In genomic region chr2:773256-774160, GRCh38 we compare ENCODE assay signal across 24 cellular contexts.
DNase-seq lines count a peak whose midpoint lies in the region; ATAC-seq and TF ChIP-seq lines count a peak whose summit lies in the region.
"Had no signal": no experiment of that assay in that cellular context is flagged by ENCODE, and none has a peak within 500 bp of the region (broad histone marks: within the 10 kb centered on the region; RNA-seq: fewer than 3 reads in every experiment).

No MANE protein-coding gene starts in this region.

- peaks cover 3% of the 10 kb centered on the region for H3K27me3 Mint-ChIP-seq in stimulated activated naive CD8-positive, alpha-beta T cell treated with anti-CD3 and anti-CD28 coated beads, Interleukin-15, Interleukin-2, amounts not matched to agents 100 ng/mL and 50 ng/mL, for 24 hours
- H3K27me3 Mint-ChIP-seq in natural killer cell (ENCODE audit: low read depth in 2 of 2): peaks cover 1 to 21% of the 10 kb centered on the region in 2 donors

- no peak overlapping the region for H3K23ac ChIP-seq in mesendoderm (ENCODE audit: low read length)

- no peaks in the 10 kb centered on the region for H3K79me2 ChIP-seq in mesendoderm (ENCODE audit: control insufficient read depth, insufficient read depth, low read length)

- no peak overlapping the region for H3K4ac ChIP-seq in mesendoderm (ENCODE audit: low read depth, low read length)

- no peak overlapping the region for H2AK5ac ChIP-seq in mesendoderm (ENCODE audit: low read length)

- no peak for ATAC-seq in stimulated activated naive CD8-positive, alpha-beta T cell treated with anti-CD3 and anti-CD28 coated beads, Interleukin-15, Interleukin-2, amounts not matched to agents 100 U/mL and 50 U/mL, for 24 hours
- no peak for ATAC-seq in HG03571 (IDR thresholded peaks at IDR 0.05; ENCODE audit: unreplicated experiment)
- no peak for ATAC-seq in natural killer cell
- ATAC-seq: T-cell had no signal

- peak overlapping the region; percentile 31 for H3K27ac Mint-ChIP-seq in stimulated activated naive CD8-positive, alpha-beta T cell treated with anti-CD3 and anti-CD28 coated beads, Interleukin-15, Interleukin-2, amounts not matched to agents 100 ng/mL and 50 ng/mL, for 24 hours
- no peak overlapping the region for H3K27ac Mint-ChIP-seq in natural killer cell
- H3K27ac Mint-ChIP-seq: CD4-positive, alpha-beta T cell; T-cell had no signal

- H3K9me3 Mint-ChIP-seq in stimulated activated naive CD8-positive, alpha-beta T cell treated with anti-CD3 and anti-CD28 coated beads, Interleukin-15, Interleukin-2, amounts not matched to agents 100 ng/mL and 50 ng/mL, for 24 hours: peaks cover 7% of the 10 kb centered on the region
- H3K9me3 Mint-ChIP-seq in natural killer cell: no peaks in the 10 kb centered on the region
- H3K9me3 Mint-ChIP-seq: CD4-positive, alpha-beta T cell; T-cell had no signal

- H3K36me3 ChIP-seq in HUES6 (ENCODE audit: control insufficient read depth, insufficient read depth, low read length) (no peaks in the 10 kb centered on the region), mesendoderm (ENCODE audit: control insufficient read depth, insufficient read depth, low read length) (no peaks in the 10 kb centered on the region)
- H3K36me3 ChIP-seq: BLaER1, Peyer's patch, SJCRH30 had no signal

- peak overlapping the region; percentile 56 for H3K56ac ChIP-seq in mesendoderm (ENCODE audit: low read length)

- peaks cover 14% of the 10 kb centered on the region for H3K4me1 Mint-ChIP-seq in stimulated activated naive CD8-positive, alpha-beta T cell treated with anti-CD3 and anti-CD28 coated beads, Interleukin-15, Interleukin-2, amounts not matched to agents 100 ng/mL and 50 ng/mL, for 24 hours (ENCODE audit: low read depth)
- peaks cover 18 to 22% of the 10 kb centered on the region in 2 donors for H3K4me1 Mint-ChIP-seq in natural killer cell

- H3K18ac ChIP-seq in mesendoderm (ENCODE audit: low read length): no peak overlapping the region

- no peak overlapping the region for H2BK120ac ChIP-seq in mesendoderm (ENCODE audit: low read depth, low read length)

- TF ChIP-seq CTCF in natural killer cell (IDR thresholded peaks at IDR 0.05): no peak

- H4K5ac ChIP-seq in mesendoderm (ENCODE audit: low read length): no peak overlapping the region

- no peaks in the 10 kb centered on the region for H3K79me1 ChIP-seq in mesendoderm (ENCODE audit: low read length)

- H3K27ac ChIP-seq in HUES6 (ENCODE audit: low read depth, low read length) (no peak overlapping the region), mesendoderm (ENCODE audit: low read depth, low read length) (no peak overlapping the region)
- H3K27ac ChIP-seq: 22Rv1, BLaER1, GM23248, Peyer's patch, SJCRH30 had no signal

- no peaks in the 10 kb centered on the region for H3K27me3 ChIP-seq in HUES6 (ENCODE audit: control insufficient read depth, insufficient read depth, low read length)
- H3K27me3 ChIP-seq in mesendoderm (ENCODE audit: insufficient read depth, low read length, poor library complexity): no peaks in the 10 kb centered on the region
- H3K27me3 ChIP-seq: BLaER1, Peyer's patch, SJCRH30 had no signal

- H3K9me3 ChIP-seq in HUES6 (ENCODE audit: control insufficient read depth, insufficient read depth, low read depth, low read length): peaks cover 6% of the 10 kb centered on the region; the same call in 1 of the 2 replicates
- H3K9me3 ChIP-seq: Caco-2, Peyer's patch, SJCRH30 had no signal

- no peak overlapping the region for H2BK5ac ChIP-seq in mesendoderm (ENCODE audit: low read length)

- H3K4me3 ChIP-seq in HUES6 (ENCODE audit: low read depth, low read length) (no peak overlapping the region), mesendoderm (ENCODE audit: low read length) (no peak overlapping the region)
- H3K4me3 ChIP-seq: BLaER1, GM23248, Peyer's patch, SJCRH30 had no signal

- H3K4me1 ChIP-seq in HUES6 (ENCODE audit: control insufficient read depth, insufficient read depth, low read length) (peaks cover 30% of the 10 kb centered on the region), mesendoderm (ENCODE audit: control insufficient read depth, low read depth, low read length) (peaks cover 2% of the 10 kb centered on the region)
- H3K4me1 ChIP-seq: Caco-2, Peyer's patch, SJCRH30 had no signal

- H3K4me2 ChIP-seq in mesendoderm (ENCODE audit: low read length): no peak overlapping the region
- H3K4me2 ChIP-seq: BLaER1 had no signal

- no peak overlapping the region for H2BK15ac ChIP-seq in mesendoderm (replicated peaks; ENCODE audit: low read depth)

- H4K8ac ChIP-seq in mesendoderm (ENCODE audit: low read depth, low read length): no peak overlapping the region

- H3K36me3 Mint-ChIP-seq in stimulated activated naive CD8-positive, alpha-beta T cell treated with anti-CD3 and anti-CD28 coated beads, Interleukin-15, Interleukin-2, amounts not matched to agents 100 ng/mL and 50 ng/mL, for 24 hours (ENCODE audit: low read depth): peaks cover 5% of the 10 kb centered on the region
- H3K36me3 Mint-ChIP-seq in natural killer cell: no peaks in the 10 kb centered on the region
- H3K36me3 Mint-ChIP-seq: T-cell had no signal

- H3K4me3 Mint-ChIP-seq in stimulated activated naive CD8-positive, alpha-beta T cell treated with anti-CD3 and anti-CD28 coated beads, Interleukin-15, Interleukin-2, amounts not matched to agents 100 ng/mL and 50 ng/mL, for 24 hours: no peak overlapping the region
- H3K4me3 Mint-ChIP-seq in natural killer cell: no peak overlapping the region
- H3K4me3 Mint-ChIP-seq: CD4-positive, alpha-beta T cell; T-cell had no signal

- H3K9ac ChIP-seq in HUES6 (ENCODE audit: low read length) (peak overlapping the region; percentile 1), mesendoderm (ENCODE audit: low read length) (no peak overlapping the region)
- H3K9ac ChIP-seq: BLaER1, GM23248 had no signal

- DNase-seq in stimulated activated naive CD8-positive, alpha-beta T cell treated with anti-CD3 and anti-CD28 coated beads, Interleukin-15, Interleukin-2, amounts not matched to agents 100 U/mL and 50 U/mL, for 24 hours: no peak
- DNase-seq in mesendoderm: no peak
- no peak for DNase-seq in NCI-H446 (lab: John Stamatoyannopoulos, UW)
- no peak for DNase-seq in HuH-7.5 (ENCODE audit: low spot score)
- DNase-seq in natural killer cell: no peak
- DNase-seq: ACHN; Caco-2; CD4-positive, alpha-beta T cell; GM23248; KG1; NCI-H1105 treated with DMSO at 0.1 percent for 48 hours; NCI-H2029 treated with DMSO at 0.1 percent for 48 hours; NCI-H2171; NCI-H345; NCI-H524 treated with DMSO at 0.1 percent for 48 hours; NCI-H82; Peyer's patch; T-cell had no signal

- no CpG with 5 or more reads among the region's 11 CpGs for WGBS in mesendoderm (ENCODE audit: extremely low coverage, insufficient coverage, low lambda C conversion rate)

- intact Hi-C loops in natural killer cell (cut with micrococcal nuclease): no loop called here
